ENCODE assay signal across 13 cellular contexts in the genomic region with DNA sequence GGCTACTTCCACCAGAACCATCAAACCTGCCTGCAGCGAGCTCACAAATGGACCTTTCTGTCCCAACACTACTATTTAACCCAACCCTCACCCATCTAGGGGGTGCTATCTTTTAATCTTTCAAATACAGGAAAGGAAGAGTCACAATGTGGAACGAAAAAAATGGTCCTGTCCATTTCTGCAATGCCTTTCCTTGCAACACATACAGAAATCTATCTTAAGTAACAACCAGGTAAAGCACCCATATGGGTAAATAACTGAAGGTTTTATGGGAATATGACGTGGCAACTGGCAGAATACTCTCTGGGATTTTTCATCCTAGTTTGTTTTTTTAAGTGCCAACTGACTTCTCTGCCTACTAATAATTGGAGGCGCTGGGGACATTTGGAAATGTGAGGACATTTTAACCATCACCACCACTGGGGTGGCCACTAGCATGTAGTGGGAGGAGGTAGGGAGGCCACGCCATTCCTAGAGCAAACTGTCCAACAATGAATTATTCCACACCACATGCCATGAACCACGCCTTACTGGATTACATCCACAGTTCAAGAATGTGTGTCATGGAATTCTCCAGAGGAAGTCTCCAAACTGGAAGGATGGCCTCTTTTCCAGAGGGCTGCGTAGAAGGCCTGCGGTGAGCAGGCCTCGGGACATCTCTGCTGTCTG. TPM values are rescaled to one million over a fixed set of nuclear protein-coding genes. Genes with fewer than 3 reads are reported as not detected.
DNase-seq lines count a peak whose midpoint lies in the region; ATAC-seq and TF ChIP-seq lines count a peak whose summit lies in the region.
"Had no signal": no experiment of that assay in that cellular context is flagged by ENCODE, and none has a peak within 500 bp of the region (broad histone marks: within the 10 kb centered on the region; RNA-seq: fewer than 3 reads in every experiment).

No MANE protein-coding gene starts in this region.

- H3K4me2 ChIP-seq in mesendoderm (ENCODE audit: low read length) = no peak overlapping the region

- no peak overlapping the region for H4K5ac ChIP-seq in mesendoderm (ENCODE audit: low read length)

- WGBS in mesendoderm (ENCODE audit: extremely low coverage, insufficient coverage, low lambda C conversion rate) = no CpG with 5 or more reads among the region's 9 CpGs

- H4K8ac ChIP-seq in mesendoderm (ENCODE audit: low read depth, low read length) = no peak overlapping the region

- H3K79me2 ChIP-seq in mesendoderm (ENCODE audit: control insufficient read depth, insufficient read depth, low read length) = no peaks in the 10 kb centered on the region

- H3K23ac ChIP-seq in mesendoderm (ENCODE audit: low read length) = no peak overlapping the region

- H3K4me1 ChIP-seq in mesendoderm (ENCODE audit: control insufficient read depth, low read depth, low read length) (no peaks in the 10 kb centered on the region), upper lobe of right lung (peaks cover 21% of the 10 kb centered on the region)

- no peak overlapping the region for H2BK120ac ChIP-seq in mesendoderm (ENCODE audit: low read depth, low read length)

- H3K18ac ChIP-seq in mesendoderm (ENCODE audit: low read length) = no peak overlapping the region

- H3K4me3 ChIP-seq in mesendoderm (ENCODE audit: low read length) (no peak overlapping the region), upper lobe of right lung (no peak overlapping the region)

- no peak overlapping the region for H2AK5ac ChIP-seq in mesendoderm (ENCODE audit: low read length)

- peak overlapping the region; percentile 6 for H3K56ac ChIP-seq in mesendoderm (ENCODE audit: low read length)

- intact Hi-C loops in upper lobe of right lung (cut with DNase I) = no loop called here

- no peaks in the 10 kb centered on the region for H3K9me3 ChIP-seq in upper lobe of right lung

- H3K36me3 ChIP-seq in mesendoderm (ENCODE audit: control insufficient read depth, insufficient read depth, low read length) (no peaks in the 10 kb centered on the region), upper lobe of right lung (no peaks in the 10 kb centered on the region)

- no peak overlapping the region for H3K4ac ChIP-seq in mesendoderm (ENCODE audit: low read depth, low read length)

- DNase-seq in LHCN-M2 (ENCODE audit: low read depth) = peak; percentile 95
- DNase-seq in epithelial cell of prostate (ENCODE audit: low read depth, low spot score) = no peak
- DNase-seq in mesendoderm = no peak
- DNase-seq in upper lobe of right lung = no peak
- no peak for DNase-seq in UCSD-AML1 (lab: John Stamatoyannopoulos, UW; ENCODE audit: unreplicated experiment)
- DNase-seq in HuH-7.5 (ENCODE audit: low spot score) = no peak
- DNase-seq: activated CD8-positive, alpha-beta T cell treated with anti-CD3 and anti-CD28 coated beads for 36 hours; effector memory CD8-positive, alpha-beta T cell; immature natural killer cell; posterior cingulate gyrus had no signal

- H3K27ac ChIP-seq in epithelial cell of prostate = peak overlapping the region; percentile 82
- H3K27ac ChIP-seq in mesendoderm (ENCODE audit: low read depth, low read length) = peak overlapping the region; percentile 14
- H3K27ac ChIP-seq in upper lobe of right lung = peak overlapping the region; percentile 51

- peak overlapping the region; percentile 13 for H2BK5ac ChIP-seq in mesendoderm (ENCODE audit: low read length)

- no peaks in the 10 kb centered on the region for H3K27me3 ChIP-seq in mesendoderm (ENCODE audit: insufficient read depth, low read length, poor library complexity)
- H3K27me3 ChIP-seq in upper lobe of right lung = no peaks in the 10 kb centered on the region

- TF ChIP-seq CTCF in upper lobe of right lung (IDR thresholded peaks at IDR 0.05) = no peak

- H2BK15ac ChIP-seq in mesendoderm (replicated peaks; ENCODE audit: low read depth) = no peak overlapping the region

- H3K79me1 ChIP-seq in mesendoderm (ENCODE audit: low read length) = peaks cover 3% of the 10 kb centered on the region

- peak; percentile 47 for ATAC-seq in upper lobe of right lung
- no peak for ATAC-seq in HG03139 (IDR thresholded peaks at IDR 0.05; ENCODE audit: unreplicated experiment)
- no peak for ATAC-seq in HG03175 (IDR thresholded peaks at IDR 0.05; ENCODE audit: unreplicated experiment)
- ATAC-seq: activated CD8-positive, alpha-beta T cell treated with anti-CD3 and anti-CD28 coated beads for 36 hours; activated naive CD4-positive, alpha-beta T cell treated with anti-CD3 and anti-CD28 coated beads, Interleukin-2, amount 50 U/mL, for 72 hours; effector memory CD8-positive, alpha-beta T cell had no signal

- no peak overlapping the region for H3K9ac ChIP-seq in mesendoderm (ENCODE audit: low read length)

RNA-seq across cellular contexts. Expression of a gene that starts 24.5 kb away (rescaled TPM):
- 499 and 556 TPM in 2 replicates for total RNA-seq in LHCN-M2 (2014; rRNA removed)
- 142 TPM for polyA plus RNA-seq in LHCN-M2 (2012)
- polyA plus RNA-seq in mesendoderm (2013, experiment 1 of 2) = 7.2 TPM
- 7.8 TPM for polyA plus RNA-seq in mesendoderm (2013, experiment 2 of 2)
- 168 TPM for total RNA-seq in upper lobe of right lung

Comparison
In these comparisons a context has a peak if more than half of its experiments do, and no peak if none do; other contexts are left out.
1. H3K27ac ChIP-seq: peak in every context shown above with its lines; median percentile 82 in epithelial cell of prostate; 51 in upper lobe of right lung; 14 in mesendoderm.